Comparison of ENCODE assay signal across 8 cellular contexts in the genomic region with DNA sequence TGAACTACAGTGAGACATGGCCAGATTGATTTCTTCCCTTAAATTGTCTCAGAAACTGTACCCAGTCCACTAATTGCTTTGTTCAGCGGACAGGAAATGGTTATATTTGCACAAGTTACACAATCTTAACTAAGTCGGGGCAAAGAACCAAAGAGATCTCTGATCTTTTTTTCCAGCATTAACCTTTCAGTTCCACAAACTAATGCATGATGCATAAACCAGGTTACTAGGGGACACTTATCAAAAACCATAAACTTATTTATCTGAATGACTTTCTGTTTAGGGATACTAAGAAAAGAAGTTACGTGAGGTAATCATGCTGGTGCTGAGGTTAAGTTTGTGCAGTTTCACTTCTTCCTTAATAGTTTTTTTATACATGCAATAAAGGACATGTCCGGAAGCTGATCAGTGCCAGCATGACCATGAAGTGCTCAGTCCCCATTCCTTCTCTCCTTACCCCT. TPM values are rescaled to one million over a fixed set of nuclear protein-coding genes. Genes with fewer than 3 reads are reported as not detected.
DNase-seq lines count a peak whose midpoint lies in the region; ATAC-seq and TF ChIP-seq lines count a peak whose summit lies in the region.

No MANE protein-coding gene starts in this region.

- POLR2A ChIA-PET in GM10248 (lab: Yijun Ruan, JAX): no interaction called here

- H3K4me2 ChIP-seq in Loucy (ENCODE audit: low read depth, low read length, poor library complexity, severe bottlenecking): peak overlapping the region; percentile 39
- peak overlapping the region; percentile 46 for H3K4me2 ChIP-seq in skeletal muscle satellite cell (ENCODE audit: low read length)

- no peak overlapping the region for H2AFZ ChIP-seq in Loucy (ENCODE audit: low read length)

- H3K36me3 ChIP-seq in Loucy (ENCODE audit: insufficient read depth, low read length) (no peaks in the 10 kb centered on the region), skeletal muscle satellite cell (ENCODE audit: insufficient read depth, low read length) (peaks cover 14% of the 10 kb centered on the region)

- no peak for TF ChIP-seq CTCF in GM10248 (IDR thresholded peaks at IDR 0.05; ENCODE audit: control extremely low read depth, extremely low read depth, low read depth, missing control alignments)
- TF ChIP-seq CTCF in Loucy (conservative IDR thresholded peaks at IDR 0.05; ENCODE audit: low read length): no peak

- DNase-seq in GM10248 (ENCODE audit: extremely low spot score) (peak; percentile 57), ACHN (no peak), NCI-H2171 (lab: John Stamatoyannopoulos, UW) (no peak)
- no peak for DNase-seq in activated naive CD4-positive, alpha-beta T cell treated with Interleukin-2 at 50 U/mL for 16 hours

- peak overlapping the region; percentile 33 for H3K4me3 ChIP-seq in Loucy (ENCODE audit: low read length, poor library complexity, severe bottlenecking)
- no peak overlapping the region for H3K4me3 ChIP-seq in skeletal muscle satellite cell (ENCODE audit: low read length)

- H3K79me2 ChIP-seq in Loucy (ENCODE audit: insufficient read depth, low read length): peaks cover 32% of the 10 kb centered on the region; the same call in 1 of the 2 replicates

- H3F3A ChIP-seq in Loucy (ENCODE audit: low read depth): no peaks in the 10 kb centered on the region

- in situ Hi-C loops in ACHN (cut with HindIII; ENCODE audit: low pct_ligation_motif_present, low pct_unique_long_range_greater_than_20kb, low sequenced_read_pairs): no loop called here

- H4K20me1 ChIP-seq in Loucy (ENCODE audit: insufficient read depth, low read length, poor library complexity, severe bottlenecking): peaks cover 5% of the 10 kb centered on the region

- CTCF ChIA-PET in GM10248 (lab: Yijun Ruan, JAX): no interaction called here

- ATAC-seq in GM21723 (IDR thresholded peaks at IDR 0.05; ENCODE audit: unreplicated experiment): peak; percentile 93
- peak; percentile 43 for ATAC-seq in esophagus mucosa

- H3K9me3 ChIP-seq in Loucy (ENCODE audit: insufficient read depth, low read depth, low read length): no peaks in the 10 kb centered on the region; the same call in 1 of the 2 replicates
- H3K9me3 ChIP-seq in skeletal muscle satellite cell (replicated peaks; ENCODE audit: low read length): no peaks in the 10 kb centered on the region

- no peak overlapping the region for H3K9ac ChIP-seq in Loucy (ENCODE audit: low read depth, low read length, poor library complexity, severe bottlenecking)
- no peak overlapping the region for H3K9ac ChIP-seq in skeletal muscle satellite cell (ENCODE audit: low read depth, low read length)

- peaks cover 8% of the 10 kb centered on the region for H3K4me1 ChIP-seq in Loucy (ENCODE audit: insufficient read depth, low read length, poor library complexity, severe bottlenecking)
- H3K4me1 ChIP-seq in skeletal muscle satellite cell (ENCODE audit: control insufficient read depth, insufficient read depth, low read length): peaks cover 23% of the 10 kb centered on the region

- no peaks in the 10 kb centered on the region for H3K9me2 ChIP-seq in Loucy (replicated peaks; ENCODE audit: low read depth, low read length)

- no peaks in the 10 kb centered on the region for H3K27me3 ChIP-seq in Loucy (ENCODE audit: insufficient read depth, low read length, poor library complexity, severe bottlenecking)
- H3K27me3 ChIP-seq in skeletal muscle satellite cell (ENCODE audit: control insufficient read depth, insufficient read depth, low read length): no peaks in the 10 kb centered on the region

RNA-seq across cellular contexts. Expression of a gene that starts 22.4 kb away (rescaled TPM):
- 19.9 TPM for total RNA-seq in esophagus mucosa
- 86.9 and 88.0 TPM in 2 replicates for total RNA-seq in skeletal muscle satellite cell (2012; rRNA removed)
